Comparison of ENCODE assay signal across 25 cellular contexts in genomic region chr18:40489301-40489700, GRCh38.
"Had no signal": no experiment of that assay in that cellular context is flagged by ENCODE, and none has a peak within 500 bp of the region (broad histone marks: within the 10 kb centered on the region; RNA-seq: fewer than 3 reads in every experiment).

No MANE protein-coding gene starts in this region.

- H3K79me2 ChIP-seq: hepatocyte had no signal

- H3K27ac ChIP-seq: colonic mucosa, epithelial cell of prostate, esophagus squamous epithelium, gastrocnemius medialis, heart left ventricle, hepatocyte, left lung, lower lobe of right lung had no signal

- H3K9me3 ChIP-seq: colonic mucosa, esophagus squamous epithelium, gastrocnemius medialis, left lung, lower lobe of right lung, mucosa of descending colon had no signal

- H3K36me3 ChIP-seq: colonic mucosa, esophagus squamous epithelium, gastrocnemius medialis, heart left ventricle, left lung, lower lobe of right lung had no signal

- H3K4me3 ChIP-seq: colonic mucosa, esophagus squamous epithelium, gastrocnemius medialis, heart left ventricle, hepatocyte, left lung, lower lobe of right lung, mucosa of descending colon had no signal

- H3K4me2 ChIP-seq: hepatocyte had no signal

- DNase-seq: colonic mucosa; cortex of kidney; effector CD8-positive, alpha-beta T cell; effector memory CD8-positive, alpha-beta T cell; endodermal cell; erythroblast; esophagus squamous epithelium; foreskin fibroblast; foreskin melanocyte; gastrocnemius medialis; heart left ventricle; hypothalamus; immature natural killer cell; islet precursor cell; left cardiac atrium; left lung; left ventricle myocardium superior; lower lobe of right lung; mesenchymal stem cell; mucosa of descending colon; naive B cell; naive thymus-derived CD8-positive, alpha-beta T cell had no signal

- H2AFZ ChIP-seq: hepatocyte had no signal

- FAIRE-seq: endometrium had no signal

- H3K4me1 ChIP-seq: colonic mucosa, esophagus squamous epithelium, gastrocnemius medialis, heart left ventricle, left lung, lower lobe of right lung had no signal

- H3K27me3 ChIP-seq: colonic mucosa, esophagus squamous epithelium, gastrocnemius medialis, heart left ventricle, hepatocyte, left lung had no signal
